ENCODE assay signal across 1 cellular context in the genomic region with DNA sequence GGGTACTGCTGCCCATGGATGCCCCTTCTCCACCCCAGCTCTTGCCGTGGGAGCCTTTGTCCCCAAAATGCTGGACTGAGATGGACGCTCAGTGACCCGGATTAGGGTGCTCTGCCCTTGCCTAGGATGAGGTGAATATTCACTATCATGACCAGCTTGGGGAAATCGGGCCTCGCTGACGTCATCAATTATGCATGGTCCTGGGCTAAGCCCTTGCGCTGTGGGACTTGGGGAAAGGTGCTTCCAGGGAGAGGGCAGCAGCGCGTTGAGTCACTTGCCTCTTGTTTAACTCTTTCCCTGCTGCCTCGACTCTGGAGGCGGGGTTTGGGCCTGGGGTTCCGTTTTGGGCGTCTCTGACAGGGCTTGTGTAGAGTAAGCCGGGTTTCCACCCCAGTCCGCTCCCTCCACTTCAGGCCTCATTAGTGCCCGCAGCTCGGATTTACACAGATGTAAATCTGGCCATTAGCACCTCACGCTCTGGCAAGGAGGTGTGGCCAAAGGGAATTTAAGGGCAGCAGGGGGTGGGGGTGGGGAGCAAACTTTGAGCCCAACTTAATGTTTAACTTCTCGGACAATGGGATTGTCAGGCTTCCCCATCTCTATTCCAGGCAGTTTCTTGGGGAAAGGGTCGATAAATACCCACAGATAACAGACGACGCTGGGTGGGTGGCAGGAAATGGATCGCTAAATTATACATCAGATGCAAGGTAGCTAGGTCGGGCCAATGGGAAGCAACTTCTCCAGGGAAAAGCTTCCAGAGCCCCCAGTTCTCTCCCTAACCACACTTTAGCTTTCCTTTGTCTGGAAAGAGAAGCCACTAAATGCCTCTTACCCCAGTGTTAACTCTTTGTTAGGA.
TF ChIP-seq lines count a peak whose summit lies in the region.

No MANE protein-coding gene starts in this region.

TF ChIP-seq in HepG2, 621 proteins besides CTCF, POLR2A, EP300 and RAD21 (continued from another document and continues in another):
- no peak for TF ChIP-seq ZSCAN12 (CRISPR knock-in tag; IDR thresholded peaks at IDR 0.05)
- TF ChIP-seq ZNF484 (CRISPR knock-in tag; IDR thresholded peaks at IDR 0.05; ENCODE audit: borderline replicate concordance, low read depth), result no peak
- peak; percentile 13; the same call in 1 of the 2 replicates for TF ChIP-seq JUNB (CRISPR knock-in tag; IDR thresholded peaks at IDR 0.05; ENCODE audit: borderline replicate concordance)
- TF ChIP-seq, protein P1, sequence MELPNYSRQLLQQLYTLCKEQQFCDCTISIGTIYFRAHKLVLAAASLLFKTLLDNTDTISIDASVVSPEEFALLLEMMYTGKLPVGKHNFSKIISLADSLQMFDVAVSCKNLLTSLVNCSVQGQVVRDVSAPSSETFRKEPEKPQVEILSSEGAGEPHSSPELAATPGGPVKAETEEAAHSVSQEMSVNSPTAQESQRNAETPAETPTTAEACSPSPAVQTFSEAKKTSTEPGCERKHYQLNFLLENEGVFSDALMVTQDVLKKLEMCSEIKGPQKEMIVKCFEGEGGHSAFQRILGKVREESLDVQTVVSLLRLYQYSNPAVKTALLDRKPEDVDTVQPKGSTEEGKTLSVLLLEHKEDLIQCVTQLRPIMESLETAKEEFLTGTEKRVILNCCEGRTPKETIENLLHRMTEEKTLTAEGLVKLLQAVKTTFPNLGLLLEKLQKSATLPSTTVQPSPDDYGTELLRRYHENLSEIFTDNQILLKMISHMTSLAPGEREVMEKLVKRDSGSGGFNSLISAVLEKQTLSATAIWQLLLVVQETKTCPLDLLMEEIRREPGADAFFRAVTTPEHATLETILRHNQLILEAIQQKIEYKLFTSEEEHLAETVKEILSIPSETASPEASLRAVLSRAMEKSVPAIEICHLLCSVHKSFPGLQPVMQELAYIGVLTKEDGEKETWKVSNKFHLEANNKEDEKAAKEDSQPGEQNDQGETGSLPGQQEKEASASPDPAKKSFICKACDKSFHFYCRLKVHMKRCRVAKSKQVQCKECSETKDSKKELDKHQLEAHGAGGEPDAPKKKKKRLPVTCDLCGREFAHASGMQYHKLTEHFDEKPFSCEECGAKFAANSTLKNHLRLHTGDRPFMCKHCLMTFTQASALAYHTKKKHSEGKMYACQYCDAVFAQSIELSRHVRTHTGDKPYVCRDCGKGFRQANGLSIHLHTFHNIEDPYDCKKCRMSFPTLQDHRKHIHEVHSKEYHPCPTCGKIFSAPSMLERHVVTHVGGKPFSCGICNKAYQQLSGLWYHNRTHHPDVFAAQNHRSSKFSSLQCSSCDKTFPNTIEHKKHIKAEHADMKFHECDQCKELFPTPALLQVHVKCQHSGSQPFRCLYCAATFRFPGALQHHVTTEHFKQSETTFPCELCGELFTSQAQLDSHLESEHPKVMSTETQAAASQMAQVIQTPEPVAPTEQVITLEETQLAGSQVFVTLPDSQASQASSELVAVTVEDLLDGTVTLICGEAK (IDR thresholded peaks at IDR 0.05), result no peak
- TF ChIP-seq, protein P1 (CRISPR knock-in tag; IDR thresholded peaks at IDR 0.05), result no peak
- peak; percentile 63; the same call in 1 of the 2 replicates for TF ChIP-seq REPIN1 (CRISPR knock-in tag; IDR thresholded peaks at IDR 0.05; ENCODE audit: borderline replicate concordance, low read depth)
- TF ChIP-seq, protein P2, sequence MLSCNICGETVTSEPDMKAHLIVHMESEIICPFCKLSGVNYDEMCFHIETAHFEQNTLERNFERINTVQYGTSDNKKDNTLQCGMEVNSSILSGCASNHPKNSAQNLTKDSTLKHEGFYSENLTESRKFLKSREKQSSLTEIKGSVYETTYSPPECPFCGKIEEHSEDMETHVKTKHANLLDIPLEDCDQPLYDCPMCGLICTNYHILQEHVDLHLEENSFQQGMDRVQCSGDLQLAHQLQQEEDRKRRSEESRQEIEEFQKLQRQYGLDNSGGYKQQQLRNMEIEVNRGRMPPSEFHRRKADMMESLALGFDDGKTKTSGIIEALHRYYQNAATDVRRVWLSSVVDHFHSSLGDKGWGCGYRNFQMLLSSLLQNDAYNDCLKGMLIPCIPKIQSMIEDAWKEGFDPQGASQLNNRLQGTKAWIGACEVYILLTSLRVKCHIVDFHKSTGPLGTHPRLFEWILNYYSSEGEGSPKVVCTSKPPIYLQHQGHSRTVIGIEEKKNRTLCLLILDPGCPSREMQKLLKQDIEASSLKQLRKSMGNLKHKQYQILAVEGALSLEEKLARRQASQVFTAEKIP (CRISPR knock-in tag; IDR thresholded peaks at IDR 0.05; ENCODE audit: borderline replicate concordance), result no peak
- TF ChIP-seq NFATC3 (CRISPR knock-in tag; IDR thresholded peaks at IDR 0.05), result no peak
- TF ChIP-seq, protein P3, sequence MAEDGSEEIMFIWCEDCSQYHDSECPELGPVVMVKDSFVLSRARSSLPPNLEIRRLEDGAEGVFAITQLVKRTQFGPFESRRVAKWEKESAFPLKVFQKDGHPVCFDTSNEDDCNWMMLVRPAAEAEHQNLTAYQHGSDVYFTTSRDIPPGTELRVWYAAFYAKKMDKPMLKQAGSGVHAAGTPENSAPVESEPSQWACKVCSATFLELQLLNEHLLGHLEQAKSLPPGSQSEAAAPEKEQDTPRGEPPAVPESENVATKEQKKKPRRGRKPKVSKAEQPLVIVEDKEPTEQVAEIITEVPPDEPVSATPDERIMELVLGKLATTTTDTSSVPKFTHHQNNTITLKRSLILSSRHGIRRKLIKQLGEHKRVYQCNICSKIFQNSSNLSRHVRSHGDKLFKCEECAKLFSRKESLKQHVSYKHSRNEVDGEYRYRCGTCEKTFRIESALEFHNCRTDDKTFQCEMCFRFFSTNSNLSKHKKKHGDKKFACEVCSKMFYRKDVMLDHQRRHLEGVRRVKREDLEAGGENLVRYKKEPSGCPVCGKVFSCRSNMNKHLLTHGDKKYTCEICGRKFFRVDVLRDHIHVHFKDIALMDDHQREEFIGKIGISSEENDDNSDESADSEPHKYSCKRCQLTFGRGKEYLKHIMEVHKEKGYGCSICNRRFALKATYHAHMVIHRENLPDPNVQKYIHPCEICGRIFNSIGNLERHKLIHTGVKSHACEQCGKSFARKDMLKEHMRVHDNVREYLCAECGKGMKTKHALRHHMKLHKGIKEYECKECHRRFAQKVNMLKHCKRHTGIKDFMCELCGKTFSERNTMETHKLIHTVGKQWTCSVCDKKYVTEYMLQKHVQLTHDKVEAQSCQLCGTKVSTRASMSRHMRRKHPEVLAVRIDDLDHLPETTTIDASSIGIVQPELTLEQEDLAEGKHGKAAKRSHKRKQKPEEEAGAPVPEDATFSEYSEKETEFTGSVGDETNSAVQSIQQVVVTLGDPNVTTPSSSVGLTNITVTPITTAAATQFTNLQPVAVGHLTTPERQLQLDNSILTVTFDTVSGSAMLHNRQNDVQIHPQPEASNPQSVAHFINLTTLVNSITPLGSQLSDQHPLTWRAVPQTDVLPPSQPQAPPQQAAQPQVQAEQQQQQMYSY (CRISPR knock-in tag; IDR thresholded peaks at IDR 0.05), result 0 out of 2 replicates have a peak, but pooled peaks have one; percentile 38
- TF ChIP-seq NR2F6 (IDR thresholded peaks at IDR 0.05), result peak; percentile 43
- peak; percentile 25 for TF ChIP-seq NR2F6 (CRISPR knock-in tag; IDR thresholded peaks at IDR 0.05)
- TF ChIP-seq PRPF4 (IDR thresholded peaks at IDR 0.05; ENCODE audit: low read depth, low read length, poor library complexity, severe bottlenecking), result no peak
- TF ChIP-seq, protein P4, sequence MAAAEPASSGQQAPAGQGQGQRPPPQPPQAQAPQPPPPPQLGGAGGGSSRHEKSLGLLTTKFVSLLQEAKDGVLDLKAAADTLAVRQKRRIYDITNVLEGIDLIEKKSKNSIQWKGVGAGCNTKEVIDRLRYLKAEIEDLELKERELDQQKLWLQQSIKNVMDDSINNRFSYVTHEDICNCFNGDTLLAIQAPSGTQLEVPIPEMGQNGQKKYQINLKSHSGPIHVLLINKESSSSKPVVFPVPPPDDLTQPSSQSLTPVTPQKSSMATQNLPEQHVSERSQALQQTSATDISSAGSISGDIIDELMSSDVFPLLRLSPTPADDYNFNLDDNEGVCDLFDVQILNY (CRISPR knock-in tag; conservative IDR thresholded peaks at IDR 0.05), result no peak
- peak; percentile 76 for TF ChIP-seq POLR2G (IDR thresholded peaks at IDR 0.05; ENCODE audit: low read depth, low read length)
- no peak for TF ChIP-seq ZSCAN9 (CRISPR knock-in tag; IDR thresholded peaks at IDR 0.05; ENCODE audit: borderline replicate concordance)
- TF ChIP-seq SNAI1 (CRISPR knock-in tag; IDR thresholded peaks at IDR 0.05; ENCODE audit: borderline replicate concordance), result 0 out of 2 replicates have a peak, but pooled peaks have one; percentile 33
- TF ChIP-seq ZSCAN29 (CRISPR knock-in tag; conservative IDR thresholded peaks at IDR 0.05), result peak; percentile 52; the same call in 1 of the 2 replicates
- TF ChIP-seq GZF1 (CRISPR knock-in tag; IDR thresholded peaks at IDR 0.05), result no peak
- peak; percentile 29 for TF ChIP-seq MED8 (CRISPR knock-in tag; IDR thresholded peaks at IDR 0.05; ENCODE audit: insufficient replicate concordance)
- TF ChIP-seq, protein P5, sequence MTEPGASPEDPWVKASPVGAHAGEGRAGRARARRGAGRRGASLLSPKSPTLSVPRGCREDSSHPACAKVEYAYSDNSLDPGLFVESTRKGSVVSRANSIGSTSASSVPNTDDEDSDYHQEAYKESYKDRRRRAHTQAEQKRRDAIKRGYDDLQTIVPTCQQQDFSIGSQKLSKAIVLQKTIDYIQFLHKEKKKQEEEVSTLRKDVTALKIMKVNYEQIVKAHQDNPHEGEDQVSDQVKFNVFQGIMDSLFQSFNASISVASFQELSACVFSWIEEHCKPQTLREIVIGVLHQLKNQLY (CRISPR knock-in tag; IDR thresholded peaks at IDR 0.05), result no peak
- no peak for TF ChIP-seq WIZ (CRISPR knock-in tag; IDR thresholded peaks at IDR 0.05)
- TF ChIP-seq SP140L (CRISPR knock-in tag; IDR thresholded peaks at IDR 0.05; ENCODE audit: borderline replicate concordance), result no peak
- peak; percentile 91 for TF ChIP-seq CCDC6 (CRISPR knock-in tag; IDR thresholded peaks at IDR 0.05)
- TF ChIP-seq SUZ12 (IDR thresholded peaks at IDR 0.05; ENCODE audit: low read depth, low read length), result no peak
- TF ChIP-seq PCBP2 (optimal IDR thresholded peaks at IDR 0.05; ENCODE audit: low read depth, low read length, poor library complexity, severe bottlenecking), result no peak
- TF ChIP-seq, protein P6, sequence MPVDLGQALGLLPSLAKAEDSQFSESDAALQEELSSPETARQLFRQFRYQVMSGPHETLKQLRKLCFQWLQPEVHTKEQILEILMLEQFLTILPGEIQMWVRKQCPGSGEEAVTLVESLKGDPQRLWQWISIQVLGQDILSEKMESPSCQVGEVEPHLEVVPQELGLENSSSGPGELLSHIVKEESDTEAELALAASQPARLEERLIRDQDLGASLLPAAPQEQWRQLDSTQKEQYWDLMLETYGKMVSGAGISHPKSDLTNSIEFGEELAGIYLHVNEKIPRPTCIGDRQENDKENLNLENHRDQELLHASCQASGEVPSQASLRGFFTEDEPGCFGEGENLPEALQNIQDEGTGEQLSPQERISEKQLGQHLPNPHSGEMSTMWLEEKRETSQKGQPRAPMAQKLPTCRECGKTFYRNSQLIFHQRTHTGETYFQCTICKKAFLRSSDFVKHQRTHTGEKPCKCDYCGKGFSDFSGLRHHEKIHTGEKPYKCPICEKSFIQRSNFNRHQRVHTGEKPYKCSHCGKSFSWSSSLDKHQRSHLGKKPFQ (CRISPR knock-in tag; IDR thresholded peaks at IDR 0.05; ENCODE audit: insufficient replicate concordance), result no peak
- no peak for TF ChIP-seq HMGA1 (CRISPR knock-in tag; conservative IDR thresholded peaks at IDR 0.05)
- TF ChIP-seq, protein P7, sequence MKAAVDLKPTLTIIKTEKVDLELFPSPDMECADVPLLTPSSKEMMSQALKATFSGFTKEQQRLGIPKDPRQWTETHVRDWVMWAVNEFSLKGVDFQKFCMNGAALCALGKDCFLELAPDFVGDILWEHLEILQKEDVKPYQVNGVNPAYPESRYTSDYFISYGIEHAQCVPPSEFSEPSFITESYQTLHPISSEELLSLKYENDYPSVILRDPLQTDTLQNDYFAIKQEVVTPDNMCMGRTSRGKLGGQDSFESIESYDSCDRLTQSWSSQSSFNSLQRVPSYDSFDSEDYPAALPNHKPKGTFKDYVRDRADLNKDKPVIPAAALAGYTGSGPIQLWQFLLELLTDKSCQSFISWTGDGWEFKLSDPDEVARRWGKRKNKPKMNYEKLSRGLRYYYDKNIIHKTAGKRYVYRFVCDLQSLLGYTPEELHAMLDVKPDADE (CRISPR knock-in tag; IDR thresholded peaks at IDR 0.05), result no peak
- no peak for TF ChIP-seq ZFP36L2 (CRISPR knock-in tag; IDR thresholded peaks at IDR 0.05)
- no peak for TF ChIP-seq NCOA1 (CRISPR knock-in tag; IDR thresholded peaks at IDR 0.05)
- TF ChIP-seq, protein P8, sequence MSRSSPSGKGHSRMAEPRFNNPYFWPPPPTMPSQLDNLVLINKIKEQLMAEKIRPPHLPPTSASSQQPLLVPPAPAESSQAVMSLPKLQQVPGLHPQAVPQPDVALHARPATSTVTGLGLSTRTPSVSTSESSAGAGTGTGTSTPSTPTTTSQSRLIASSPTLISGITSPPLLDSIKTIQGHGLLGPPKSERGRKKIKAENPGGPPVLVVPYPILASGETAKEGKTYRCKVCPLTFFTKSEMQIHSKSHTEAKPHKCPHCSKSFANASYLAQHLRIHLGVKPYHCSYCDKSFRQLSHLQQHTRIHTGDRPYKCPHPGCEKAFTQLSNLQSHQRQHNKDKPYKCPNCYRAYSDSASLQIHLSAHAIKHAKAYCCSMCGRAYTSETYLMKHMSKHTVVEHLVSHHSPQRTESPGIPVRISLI (CRISPR knock-in tag; IDR thresholded peaks at IDR 0.05; ENCODE audit: borderline replicate concordance), result peak; percentile 17; the same call in 1 of the 2 replicates
- TF ChIP-seq, protein P9, sequence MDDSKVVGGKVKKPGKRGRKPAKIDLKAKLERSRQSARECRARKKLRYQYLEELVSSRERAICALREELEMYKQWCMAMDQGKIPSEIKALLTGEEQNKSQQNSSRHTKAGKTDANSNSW (CRISPR knock-in tag; IDR thresholded peaks at IDR 0.05; ENCODE audit: borderline replicate concordance), result 0 out of 2 replicates have a peak, but pooled peaks have one; percentile 38
